In the genomic region with DNA sequence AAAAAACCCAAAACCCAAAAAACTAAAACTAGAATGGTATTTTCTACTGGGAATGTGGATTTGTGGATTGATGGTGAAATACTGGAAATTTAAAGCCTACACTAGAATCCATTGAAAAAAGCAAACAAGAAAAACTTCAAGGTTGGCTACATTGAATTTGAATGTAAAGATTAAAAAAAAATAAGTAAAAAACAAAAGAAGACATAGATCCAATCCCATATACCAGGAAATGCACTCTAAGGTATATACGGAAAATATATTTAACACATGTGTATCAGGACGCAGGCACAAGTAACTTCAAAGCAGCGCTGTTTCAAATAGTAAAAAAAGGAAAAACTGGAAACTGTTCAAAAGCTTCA, we compare ENCODE assay signal across 1 cellular context.
TF ChIP-seq lines count a peak whose summit lies in the region.

No MANE protein-coding gene starts in this region.

TF ChIP-seq in GM12878, 131 proteins besides CTCF, POLR2A, EP300 and RAD21 (continued from another document):
- TF ChIP-seq, protein P1, sequence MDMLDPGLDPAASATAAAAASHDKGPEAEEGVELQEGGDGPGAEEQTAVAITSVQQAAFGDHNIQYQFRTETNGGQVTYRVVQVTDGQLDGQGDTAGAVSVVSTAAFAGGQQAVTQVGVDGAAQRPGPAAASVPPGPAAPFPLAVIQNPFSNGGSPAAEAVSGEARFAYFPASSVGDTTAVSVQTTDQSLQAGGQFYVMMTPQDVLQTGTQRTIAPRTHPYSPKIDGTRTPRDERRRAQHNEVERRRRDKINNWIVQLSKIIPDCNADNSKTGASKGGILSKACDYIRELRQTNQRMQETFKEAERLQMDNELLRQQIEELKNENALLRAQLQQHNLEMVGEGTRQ (IDR thresholded peaks at IDR 0.05; ENCODE audit: borderline replicate concordance, low read depth, low read length) = no peak
- TF ChIP-seq NFYA (IDR thresholded peaks at IDR 0.05; ENCODE audit: borderline replicate concordance, low read depth, low read length) (no peak), IKZF2 (IDR thresholded peaks at IDR 0.05) (no peak), MTA2 (IDR thresholded peaks at IDR 0.05; ENCODE audit: low read depth) (no peak), NBN (IDR thresholded peaks at IDR 0.05) (no peak; the same call in 1 of the 2 replicates), SIN3A (IDR thresholded peaks at IDR 0.05; ENCODE audit: low read depth, low read length) (no peak), MYB (IDR thresholded peaks at IDR 0.05; ENCODE audit: borderline replicate concordance, low read depth, low read length) (no peak), KLF5 (IDR thresholded peaks at IDR 0.05; ENCODE audit: partially characterized antibody) (no peak), CBX5 (IDR thresholded peaks at IDR 0.05; ENCODE audit: low read depth) (no peak), TAF1 (IDR thresholded peaks at IDR 0.05; ENCODE audit: borderline replicate concordance, low read depth, low read length) (no peak), LARP7 (IDR thresholded peaks at IDR 0.05) (no peak)
- TF ChIP-seq, protein P2, sequence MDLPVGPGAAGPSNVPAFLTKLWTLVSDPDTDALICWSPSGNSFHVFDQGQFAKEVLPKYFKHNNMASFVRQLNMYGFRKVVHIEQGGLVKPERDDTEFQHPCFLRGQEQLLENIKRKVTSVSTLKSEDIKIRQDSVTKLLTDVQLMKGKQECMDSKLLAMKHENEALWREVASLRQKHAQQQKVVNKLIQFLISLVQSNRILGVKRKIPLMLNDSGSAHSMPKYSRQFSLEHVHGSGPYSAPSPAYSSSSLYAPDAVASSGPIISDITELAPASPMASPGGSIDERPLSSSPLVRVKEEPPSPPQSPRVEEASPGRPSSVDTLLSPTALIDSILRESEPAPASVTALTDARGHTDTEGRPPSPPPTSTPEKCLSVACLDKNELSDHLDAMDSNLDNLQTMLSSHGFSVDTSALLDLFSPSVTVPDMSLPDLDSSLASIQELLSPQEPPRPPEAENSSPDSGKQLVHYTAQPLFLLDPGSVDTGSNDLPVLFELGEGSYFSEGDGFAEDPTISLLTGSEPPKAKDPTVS (IDR thresholded peaks at IDR 0.05; ENCODE audit: low read depth, low read length) = no peak
- TF ChIP-seq, protein P3, sequence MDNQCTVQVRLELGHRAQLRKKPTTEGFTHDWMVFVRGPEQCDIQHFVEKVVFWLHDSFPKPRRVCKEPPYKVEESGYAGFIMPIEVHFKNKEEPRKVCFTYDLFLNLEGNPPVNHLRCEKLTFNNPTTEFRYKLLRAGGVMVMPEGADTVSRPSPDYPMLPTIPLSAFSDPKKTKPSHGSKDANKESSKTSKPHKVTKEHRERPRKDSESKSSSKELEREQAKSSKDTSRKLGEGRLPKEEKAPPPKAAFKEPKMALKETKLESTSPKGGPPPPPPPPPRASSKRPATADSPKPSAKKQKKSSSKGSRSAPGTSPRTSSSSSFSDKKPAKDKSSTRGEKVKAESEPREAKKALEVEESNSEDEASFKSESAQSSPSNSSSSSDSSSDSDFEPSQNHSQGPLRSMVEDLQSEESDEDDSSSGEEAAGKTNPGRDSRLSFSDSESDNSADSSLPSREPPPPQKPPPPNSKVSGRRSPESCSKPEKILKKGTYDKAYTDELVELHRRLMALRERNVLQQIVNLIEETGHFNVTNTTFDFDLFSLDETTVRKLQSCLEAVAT (IDR thresholded peaks at IDR 0.05) = no peak
- TF ChIP-seq, protein P4, sequence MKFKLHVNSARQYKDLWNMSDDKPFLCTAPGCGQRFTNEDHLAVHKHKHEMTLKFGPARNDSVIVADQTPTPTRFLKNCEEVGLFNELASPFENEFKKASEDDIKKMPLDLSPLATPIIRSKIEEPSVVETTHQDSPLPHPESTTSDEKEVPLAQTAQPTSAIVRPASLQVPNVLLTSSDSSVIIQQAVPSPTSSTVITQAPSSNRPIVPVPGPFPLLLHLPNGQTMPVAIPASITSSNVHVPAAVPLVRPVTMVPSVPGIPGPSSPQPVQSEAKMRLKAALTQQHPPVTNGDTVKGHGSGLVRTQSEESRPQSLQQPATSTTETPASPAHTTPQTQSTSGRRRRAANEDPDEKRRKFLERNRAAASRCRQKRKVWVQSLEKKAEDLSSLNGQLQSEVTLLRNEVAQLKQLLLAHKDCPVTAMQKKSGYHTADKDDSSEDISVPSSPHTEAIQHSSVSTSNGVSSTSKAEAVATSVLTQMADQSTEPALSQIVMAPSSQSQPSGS (IDR thresholded peaks at IDR 0.05; ENCODE audit: low read length) = no peak
